Comparison of ENCODE assay signal across 16 cellular contexts in the genomic region with DNA sequence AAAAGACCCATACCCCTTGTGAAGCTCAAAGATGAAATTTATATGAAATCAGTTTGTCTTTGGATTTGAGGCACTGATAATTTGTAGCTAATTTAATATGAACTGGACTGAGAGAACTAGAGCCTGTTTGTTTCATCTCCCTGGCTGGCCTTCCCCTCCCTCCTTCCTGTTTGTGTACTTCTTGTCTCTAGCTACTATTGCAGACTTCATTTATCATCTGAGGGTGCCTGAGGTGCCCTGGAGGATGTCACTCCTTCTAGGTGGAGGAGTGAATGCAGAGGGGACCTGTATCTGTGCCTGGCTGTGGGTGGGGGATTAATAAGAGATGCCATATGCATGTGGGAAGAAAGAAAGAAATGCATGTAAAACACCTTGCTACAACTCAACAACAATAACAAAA.
"Had no signal": no experiment of that assay in that cellular context is flagged by ENCODE, and none has a peak within 500 bp of the region (broad histone marks: within the 10 kb centered on the region; RNA-seq: fewer than 3 reads in every experiment).

No MANE protein-coding gene starts in this region.

- H3K27me3 ChIP-seq: body of pancreas, esophagus squamous epithelium, pancreas, sigmoid colon, upper lobe of right lung had no signal

- H3K4me1 Mint-ChIP-seq: immature natural killer cell; stimulated activated naive B cell treated with anti-CD40 and anti-IgM and Interleukin-4, amounts not matched to agents 10 μg/mL and 1 μg/mL and 100 μg/mL, for 72 hours had no signal

- H3K27me3 Mint-ChIP-seq: activated CD4-positive, alpha-beta T cell treated with anti-CD3 and anti-CD28 coated beads, Interleukin-2, amount 10 ng/mL, durations not matched to agents 24 days and 14 days had no signal

- H3K9me3 Mint-ChIP-seq: activated CD4-positive, alpha-beta T cell treated with anti-CD3 and anti-CD28 coated beads, Interleukin-2, amount 10 ng/mL, durations not matched to agents 24 days and 14 days; effector memory CD8-positive, alpha-beta T cell; stimulated activated naive B cell treated with anti-CD40 and anti-IgM and Interleukin-4, amounts not matched to agents 10 μg/mL and 1 μg/mL and 100 μg/mL, for 72 hours had no signal

- H3K36me3 ChIP-seq: esophagus squamous epithelium, pancreas, sigmoid colon, spleen, upper lobe of right lung had no signal

- H3K27ac ChIP-seq: body of pancreas, esophagus squamous epithelium, pancreas, sigmoid colon, spleen, upper lobe of right lung had no signal

- H3K27ac Mint-ChIP-seq: activated CD4-positive, alpha-beta T cell treated with anti-CD3 and anti-CD28 coated beads, Interleukin-2, amount 10 ng/mL, durations not matched to agents 24 days and 14 days; immature natural killer cell; stimulated activated naive B cell treated with anti-CD40 and anti-IgM and Interleukin-4, amounts not matched to agents 10 μg/mL and 1 μg/mL and 100 μg/mL, for 72 hours had no signal

- H3K9me3 ChIP-seq: body of pancreas, esophagus squamous epithelium, pancreas, sigmoid colon, spleen, upper lobe of right lung had no signal

- H3K36me3 Mint-ChIP-seq: activated naive CD4-positive, alpha-beta T cell treated with anti-CD3 and anti-CD28 coated beads, Interleukin-2, amount 50 U/mL, for 72 hours; immature natural killer cell; stimulated activated naive B cell treated with anti-CD40 and anti-IgM and Interleukin-4, amounts not matched to agents 10 μg/mL and 1 μg/mL and 100 μg/mL, for 72 hours had no signal

- ATAC-seq: activated naive CD4-positive, alpha-beta T cell treated with anti-CD3 and anti-CD28 coated beads, Interleukin-2, amount 50 U/mL, for 72 hours; body of pancreas; effector memory CD8-positive, alpha-beta T cell; left ventricle myocardium superior; pancreas; stimulated activated naive B cell treated with anti-CD40 and anti-IgM and Interleukin-4, amounts not matched to agents 10 μg/mL and 1 μg/mL and 100 μg/mL, for 72 hours; upper lobe of right lung had no signal

- H3K4me3 Mint-ChIP-seq: activated CD4-positive, alpha-beta T cell treated with anti-CD3 and anti-CD28 coated beads, Interleukin-2, amount 10 ng/mL, durations not matched to agents 24 days and 14 days; effector memory CD8-positive, alpha-beta T cell; immature natural killer cell; stimulated activated naive B cell treated with anti-CD40 and anti-IgM and Interleukin-4, amounts not matched to agents 10 μg/mL and 1 μg/mL and 100 μg/mL, for 72 hours had no signal

- H3K4me1 ChIP-seq: body of pancreas, esophagus squamous epithelium, pancreas, sigmoid colon, upper lobe of right lung had no signal

- H3K4me3 ChIP-seq: body of pancreas, esophagus squamous epithelium, pancreas, sigmoid colon, spleen, upper lobe of right lung had no signal

- DNase-seq: activated CD4-positive, alpha-beta T cell treated with anti-CD3 and anti-CD28 coated beads, Interleukin-2, amount 10 ng/mL, durations not matched to agents 24 days and 14 days; activated CD4-positive, CD25-positive, alpha-beta regulatory T cell; activated T-cell treated with anti-CD3 and anti-CD28 coated beads, Interleukin-2, amount 50 U/mL, for 1 hour; body of pancreas; dermis blood vessel endothelial cell; effector memory CD8-positive, alpha-beta T cell; esophagus squamous epithelium; immature natural killer cell; left ventricle myocardium superior; pancreas; sigmoid colon; spleen; stimulated activated naive B cell treated with anti-CD40 and anti-IgM and Interleukin-4, amounts not matched to agents 10 μg/mL and 1 μg/mL and 100 μg/mL, for 72 hours; T1000; upper lobe of right lung had no signal
